1 cellular context compared by ENCODE assay signal in the genomic region with DNA sequence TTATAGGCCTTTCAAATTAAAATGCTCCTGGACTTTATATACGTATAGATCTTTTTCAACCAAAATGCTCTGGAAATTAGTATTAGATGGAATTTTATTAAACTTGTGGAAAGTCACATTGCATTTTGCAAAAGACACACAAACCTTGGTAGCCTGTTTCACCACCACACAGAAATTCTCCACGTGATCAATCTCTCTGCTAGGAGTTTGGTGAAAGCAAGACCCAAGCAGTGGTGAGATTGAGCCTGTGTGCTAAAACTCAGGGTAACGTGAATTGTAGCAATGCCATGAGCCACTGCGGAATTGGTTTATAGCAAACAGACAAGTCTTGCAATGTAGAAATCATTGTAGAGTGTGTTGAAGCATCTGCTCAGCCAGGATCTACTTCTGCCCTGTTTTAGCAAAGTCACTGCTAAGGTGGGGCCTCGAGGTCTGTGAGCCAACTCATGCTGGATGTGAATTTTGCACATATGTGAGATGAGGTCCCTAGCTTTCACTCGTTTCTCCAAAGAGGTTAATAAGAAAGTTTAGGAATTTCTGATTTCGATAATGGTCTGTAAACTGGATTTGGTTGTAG.
TF ChIP-seq lines count a peak whose summit lies in the region.

No MANE protein-coding gene starts in this region.

TF ChIP-seq in K562, 482 proteins besides CTCF, POLR2A, EP300 and RAD21 (continued from another document and continues in another):
- no peak for TF ChIP-seq FOXA1 (IDR thresholded peaks at IDR 0.05; ENCODE audit: borderline replicate concordance)
- TF ChIP-seq KAT8 (IDR thresholded peaks at IDR 0.05; ENCODE audit: low read depth), result no peak
- no peak for TF ChIP-seq HNRNPL (IDR thresholded peaks at IDR 0.05; ENCODE audit: low read depth, low read length)
- TF ChIP-seq NR1H2 (CRISPR knock-in tag; IDR thresholded peaks at IDR 0.05), result no peak
- TF ChIP-seq, protein P1, sequence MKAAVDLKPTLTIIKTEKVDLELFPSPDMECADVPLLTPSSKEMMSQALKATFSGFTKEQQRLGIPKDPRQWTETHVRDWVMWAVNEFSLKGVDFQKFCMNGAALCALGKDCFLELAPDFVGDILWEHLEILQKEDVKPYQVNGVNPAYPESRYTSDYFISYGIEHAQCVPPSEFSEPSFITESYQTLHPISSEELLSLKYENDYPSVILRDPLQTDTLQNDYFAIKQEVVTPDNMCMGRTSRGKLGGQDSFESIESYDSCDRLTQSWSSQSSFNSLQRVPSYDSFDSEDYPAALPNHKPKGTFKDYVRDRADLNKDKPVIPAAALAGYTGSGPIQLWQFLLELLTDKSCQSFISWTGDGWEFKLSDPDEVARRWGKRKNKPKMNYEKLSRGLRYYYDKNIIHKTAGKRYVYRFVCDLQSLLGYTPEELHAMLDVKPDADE (conservative IDR thresholded peaks at IDR 0.05; ENCODE audit: control insufficient read depth, low read depth, low read length), result no peak
- TF ChIP-seq SMARCE1 (IDR thresholded peaks at IDR 0.05), result no peak
- TF ChIP-seq NONO (IDR thresholded peaks at IDR 0.05; ENCODE audit: low read depth in 2 of 2, low read length in 1 of 2), result no peak
- no peak for TF ChIP-seq ZNF143 (CRISPR knock-in tag; IDR thresholded peaks at IDR 0.05)
- no peak for TF ChIP-seq ZNF175 (CRISPR knock-in tag; IDR thresholded peaks at IDR 0.05; ENCODE audit: low read depth)
- peak; percentile 51; the same call in 1 of the 2 replicates for TF ChIP-seq RAD51 (IDR thresholded peaks at IDR 0.05; ENCODE audit: borderline replicate concordance, low read depth)
- TF ChIP-seq ZFP30 (CRISPR knock-in tag; IDR thresholded peaks at IDR 0.05; ENCODE audit: borderline replicate concordance), result no peak
- no peak for TF ChIP-seq JUN (IDR thresholded peaks at IDR 0.05; ENCODE audit: borderline replicate concordance, low read depth, low read length)
- TF ChIP-seq JUN (CRISPR knock-in tag; IDR thresholded peaks at IDR 0.05; ENCODE audit: borderline replicate concordance), result no peak
- TF ChIP-seq, protein P2, sequence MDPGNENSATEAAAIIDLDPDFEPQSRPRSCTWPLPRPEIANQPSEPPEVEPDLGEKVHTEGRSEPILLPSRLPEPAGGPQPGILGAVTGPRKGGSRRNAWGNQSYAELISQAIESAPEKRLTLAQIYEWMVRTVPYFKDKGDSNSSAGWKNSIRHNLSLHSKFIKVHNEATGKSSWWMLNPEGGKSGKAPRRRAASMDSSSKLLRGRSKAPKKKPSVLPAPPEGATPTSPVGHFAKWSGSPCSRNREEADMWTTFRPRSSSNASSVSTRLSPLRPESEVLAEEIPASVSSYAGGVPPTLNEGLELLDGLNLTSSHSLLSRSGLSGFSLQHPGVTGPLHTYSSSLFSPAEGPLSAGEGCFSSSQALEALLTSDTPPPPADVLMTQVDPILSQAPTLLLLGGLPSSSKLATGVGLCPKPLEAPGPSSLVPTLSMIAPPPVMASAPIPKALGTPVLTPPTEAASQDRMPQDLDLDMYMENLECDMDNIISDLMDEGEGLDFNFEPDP (CRISPR knock-in tag; IDR thresholded peaks at IDR 0.05), result no peak
- TF ChIP-seq, protein P3, sequence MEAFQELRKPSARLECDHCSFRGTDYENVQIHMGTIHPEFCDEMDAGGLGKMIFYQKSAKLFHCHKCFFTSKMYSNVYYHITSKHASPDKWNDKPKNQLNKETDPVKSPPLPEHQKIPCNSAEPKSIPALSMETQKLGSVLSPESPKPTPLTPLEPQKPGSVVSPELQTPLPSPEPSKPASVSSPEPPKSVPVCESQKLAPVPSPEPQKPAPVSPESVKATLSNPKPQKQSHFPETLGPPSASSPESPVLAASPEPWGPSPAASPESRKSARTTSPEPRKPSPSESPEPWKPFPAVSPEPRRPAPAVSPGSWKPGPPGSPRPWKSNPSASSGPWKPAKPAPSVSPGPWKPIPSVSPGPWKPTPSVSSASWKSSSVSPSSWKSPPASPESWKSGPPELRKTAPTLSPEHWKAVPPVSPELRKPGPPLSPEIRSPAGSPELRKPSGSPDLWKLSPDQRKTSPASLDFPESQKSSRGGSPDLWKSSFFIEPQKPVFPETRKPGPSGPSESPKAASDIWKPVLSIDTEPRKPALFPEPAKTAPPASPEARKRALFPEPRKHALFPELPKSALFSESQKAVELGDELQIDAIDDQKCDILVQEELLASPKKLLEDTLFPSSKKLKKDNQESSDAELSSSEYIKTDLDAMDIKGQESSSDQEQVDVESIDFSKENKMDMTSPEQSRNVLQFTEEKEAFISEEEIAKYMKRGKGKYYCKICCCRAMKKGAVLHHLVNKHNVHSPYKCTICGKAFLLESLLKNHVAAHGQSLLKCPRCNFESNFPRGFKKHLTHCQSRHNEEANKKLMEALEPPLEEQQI (IDR thresholded peaks at IDR 0.05), result no peak
- no peak for TF ChIP-seq MTA3 (IDR thresholded peaks at IDR 0.05; ENCODE audit: borderline replicate concordance)
- TF ChIP-seq SMARCC2 (IDR thresholded peaks at IDR 0.05; ENCODE audit: low read depth), result no peak
- no peak for TF ChIP-seq GABPB2 (CRISPR knock-in tag; conservative IDR thresholded peaks at IDR 0.05)
- peak; percentile 76 for TF ChIP-seq L3MBTL2 (IDR thresholded peaks at IDR 0.05)
- no peak for TF ChIP-seq ZNF212 (CRISPR knock-in tag; IDR thresholded peaks at IDR 0.05)
- TF ChIP-seq GTF2F1 (IDR thresholded peaks at IDR 0.05; ENCODE audit: low read depth, low read length), result no peak
- TF ChIP-seq CBFB (CRISPR knock-in tag; IDR thresholded peaks at IDR 0.05), result no peak
- TF ChIP-seq, protein P4, sequence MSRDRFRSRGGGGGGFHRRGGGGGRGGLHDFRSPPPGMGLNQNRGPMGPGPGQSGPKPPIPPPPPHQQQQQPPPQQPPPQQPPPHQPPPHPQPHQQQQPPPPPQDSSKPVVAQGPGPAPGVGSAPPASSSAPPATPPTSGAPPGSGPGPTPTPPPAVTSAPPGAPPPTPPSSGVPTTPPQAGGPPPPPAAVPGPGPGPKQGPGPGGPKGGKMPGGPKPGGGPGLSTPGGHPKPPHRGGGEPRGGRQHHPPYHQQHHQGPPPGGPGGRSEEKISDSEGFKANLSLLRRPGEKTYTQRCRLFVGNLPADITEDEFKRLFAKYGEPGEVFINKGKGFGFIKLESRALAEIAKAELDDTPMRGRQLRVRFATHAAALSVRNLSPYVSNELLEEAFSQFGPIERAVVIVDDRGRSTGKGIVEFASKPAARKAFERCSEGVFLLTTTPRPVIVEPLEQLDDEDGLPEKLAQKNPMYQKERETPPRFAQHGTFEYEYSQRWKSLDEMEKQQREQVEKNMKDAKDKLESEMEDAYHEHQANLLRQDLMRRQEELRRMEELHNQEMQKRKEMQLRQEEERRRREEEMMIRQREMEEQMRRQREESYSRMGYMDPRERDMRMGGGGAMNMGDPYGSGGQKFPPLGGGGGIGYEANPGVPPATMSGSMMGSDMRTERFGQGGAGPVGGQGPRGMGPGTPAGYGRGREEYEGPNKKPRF (IDR thresholded peaks at IDR 0.05; ENCODE audit: low read depth, low read length), result no peak
- TF ChIP-seq HDAC1 (IDR thresholded peaks at IDR 0.05), result no peak
- TF ChIP-seq, protein P5, sequence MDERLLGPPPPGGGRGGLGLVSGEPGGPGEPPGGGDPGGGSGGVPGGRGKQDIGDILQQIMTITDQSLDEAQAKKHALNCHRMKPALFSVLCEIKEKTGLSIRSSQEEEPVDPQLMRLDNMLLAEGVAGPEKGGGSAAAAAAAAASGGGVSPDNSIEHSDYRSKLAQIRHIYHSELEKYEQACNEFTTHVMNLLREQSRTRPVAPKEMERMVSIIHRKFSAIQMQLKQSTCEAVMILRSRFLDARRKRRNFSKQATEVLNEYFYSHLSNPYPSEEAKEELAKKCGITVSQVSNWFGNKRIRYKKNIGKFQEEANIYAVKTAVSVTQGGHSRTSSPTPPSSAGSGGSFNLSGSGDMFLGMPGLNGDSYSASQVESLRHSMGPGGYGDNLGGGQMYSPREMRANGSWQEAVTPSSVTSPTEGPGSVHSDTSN (CRISPR knock-in tag; IDR thresholded peaks at IDR 0.05; ENCODE audit: low read depth), result no peak
- TF ChIP-seq, protein P5 (tag; conservative IDR thresholded peaks at IDR 0.05; ENCODE audit: low read depth), result no peak
- no peak for TF ChIP-seq TBL1XR1 (IDR thresholded peaks at IDR 0.05; ENCODE audit: low read length in 2 of 2)
- TF ChIP-seq, protein P6, sequence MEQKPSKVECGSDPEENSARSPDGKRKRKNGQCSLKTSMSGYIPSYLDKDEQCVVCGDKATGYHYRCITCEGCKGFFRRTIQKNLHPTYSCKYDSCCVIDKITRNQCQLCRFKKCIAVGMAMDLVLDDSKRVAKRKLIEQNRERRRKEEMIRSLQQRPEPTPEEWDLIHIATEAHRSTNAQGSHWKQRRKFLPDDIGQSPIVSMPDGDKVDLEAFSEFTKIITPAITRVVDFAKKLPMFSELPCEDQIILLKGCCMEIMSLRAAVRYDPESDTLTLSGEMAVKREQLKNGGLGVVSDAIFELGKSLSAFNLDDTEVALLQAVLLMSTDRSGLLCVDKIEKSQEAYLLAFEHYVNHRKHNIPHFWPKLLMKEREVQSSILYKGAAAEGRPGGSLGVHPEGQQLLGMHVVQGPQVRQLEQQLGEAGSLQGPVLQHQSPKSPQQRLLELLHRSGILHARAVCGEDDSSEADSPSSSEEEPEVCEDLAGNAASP (IDR thresholded peaks at IDR 0.05), result no peak
- TF ChIP-seq, protein P7, sequence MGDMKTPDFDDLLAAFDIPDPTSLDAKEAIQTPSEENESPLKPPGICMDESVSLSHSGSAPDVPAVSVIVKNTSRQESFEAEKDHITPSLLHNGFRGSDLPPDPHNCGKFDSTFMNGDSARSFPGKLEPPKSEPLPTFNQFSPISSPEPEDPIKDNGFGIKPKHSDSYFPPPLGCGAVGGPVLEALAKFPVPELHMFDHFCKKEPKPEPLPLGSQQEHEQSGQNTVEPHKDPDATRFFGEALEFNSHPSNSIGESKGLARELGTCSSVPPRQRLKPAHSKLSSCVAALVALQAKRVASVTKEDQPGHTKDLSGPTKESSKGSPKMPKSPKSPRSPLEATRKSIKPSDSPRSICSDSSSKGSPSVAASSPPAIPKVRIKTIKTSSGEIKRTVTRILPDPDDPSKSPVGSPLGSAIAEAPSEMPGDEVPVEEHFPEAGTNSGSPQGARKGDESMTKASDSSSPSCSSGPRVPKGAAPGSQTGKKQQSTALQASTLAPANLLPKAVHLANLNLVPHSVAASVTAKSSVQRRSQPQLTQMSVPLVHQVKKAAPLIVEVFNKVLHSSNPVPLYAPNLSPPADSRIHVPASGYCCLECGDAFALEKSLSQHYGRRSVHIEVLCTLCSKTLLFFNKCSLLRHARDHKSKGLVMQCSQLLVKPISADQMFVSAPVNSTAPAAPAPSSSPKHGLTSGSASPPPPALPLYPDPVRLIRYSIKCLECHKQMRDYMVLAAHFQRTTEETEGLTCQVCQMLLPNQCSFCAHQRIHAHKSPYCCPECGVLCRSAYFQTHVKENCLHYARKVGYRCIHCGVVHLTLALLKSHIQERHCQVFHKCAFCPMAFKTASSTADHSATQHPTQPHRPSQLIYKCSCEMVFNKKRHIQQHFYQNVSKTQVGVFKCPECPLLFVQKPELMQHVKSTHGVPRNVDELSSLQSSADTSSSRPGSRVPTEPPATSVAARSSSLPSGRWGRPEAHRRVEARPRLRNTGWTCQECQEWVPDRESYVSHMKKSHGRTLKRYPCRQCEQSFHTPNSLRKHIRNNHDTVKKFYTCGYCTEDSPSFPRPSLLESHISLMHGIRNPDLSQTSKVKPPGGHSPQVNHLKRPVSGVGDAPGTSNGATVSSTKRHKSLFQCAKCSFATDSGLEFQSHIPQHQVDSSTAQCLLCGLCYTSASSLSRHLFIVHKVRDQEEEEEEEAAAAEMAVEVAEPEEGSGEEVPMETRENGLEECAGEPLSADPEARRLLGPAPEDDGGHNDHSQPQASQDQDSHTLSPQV (IDR thresholded peaks at IDR 0.05), result peak; percentile 29; the same call in 1 of the 2 replicates
- TF ChIP-seq MAFK (IDR thresholded peaks at IDR 0.05; ENCODE audit: low read length), result no peak; the same call in 1 of the 2 replicates
- no peak for TF ChIP-seq TGIF2 (CRISPR knock-in tag; IDR thresholded peaks at IDR 0.05)
- peak; percentile 42; the same call in 1 of the 2 replicates for TF ChIP-seq MAFG (tag; conservative IDR thresholded peaks at IDR 0.05)
- TF ChIP-seq, protein P8, sequence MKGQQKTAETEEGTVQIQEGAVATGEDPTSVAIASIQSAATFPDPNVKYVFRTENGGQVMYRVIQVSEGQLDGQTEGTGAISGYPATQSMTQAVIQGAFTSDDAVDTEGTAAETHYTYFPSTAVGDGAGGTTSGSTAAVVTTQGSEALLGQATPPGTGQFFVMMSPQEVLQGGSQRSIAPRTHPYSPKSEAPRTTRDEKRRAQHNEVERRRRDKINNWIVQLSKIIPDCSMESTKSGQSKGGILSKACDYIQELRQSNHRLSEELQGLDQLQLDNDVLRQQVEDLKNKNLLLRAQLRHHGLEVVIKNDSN (CRISPR knock-in tag; IDR thresholded peaks at IDR 0.05), result peak; percentile 73
- no peak for TF ChIP-seq PURB (CRISPR knock-in tag; IDR thresholded peaks at IDR 0.05; ENCODE audit: low read depth)
- no peak for TF ChIP-seq BRCA1 (IDR thresholded peaks at IDR 0.05)
- no peak for TF ChIP-seq BRCA1 (CRISPR knock-in tag; IDR thresholded peaks at IDR 0.05)
- TF ChIP-seq ZNF445 (CRISPR knock-in tag; IDR thresholded peaks at IDR 0.05; ENCODE audit: low read depth), result no peak
- TF ChIP-seq, protein P9, sequence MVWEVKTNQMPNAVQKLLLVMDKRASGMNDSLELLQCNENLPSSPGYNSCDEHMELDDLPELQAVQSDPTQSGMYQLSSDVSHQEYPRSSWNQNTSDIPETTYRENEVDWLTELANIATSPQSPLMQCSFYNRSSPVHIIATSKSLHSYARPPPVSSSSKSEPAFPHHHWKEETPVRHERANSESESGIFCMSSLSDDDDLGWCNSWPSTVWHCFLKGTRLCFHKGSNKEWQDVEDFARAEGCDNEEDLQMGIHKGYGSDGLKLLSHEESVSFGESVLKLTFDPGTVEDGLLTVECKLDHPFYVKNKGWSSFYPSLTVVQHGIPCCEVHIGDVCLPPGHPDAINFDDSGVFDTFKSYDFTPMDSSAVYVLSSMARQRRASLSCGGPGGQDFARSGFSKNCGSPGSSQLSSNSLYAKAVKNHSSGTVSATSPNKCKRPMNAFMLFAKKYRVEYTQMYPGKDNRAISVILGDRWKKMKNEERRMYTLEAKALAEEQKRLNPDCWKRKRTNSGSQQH (CRISPR knock-in tag; IDR thresholded peaks at IDR 0.05), result no peak
- TF ChIP-seq C11orf30 (IDR thresholded peaks at IDR 0.05; ENCODE audit: low read depth), result peak; percentile 75
- no peak for TF ChIP-seq POLR2AphosphoS5 (IDR thresholded peaks at IDR 0.05; ENCODE audit: control insufficient read depth, insufficient read depth, low read depth, low read length)
- TF ChIP-seq, protein P10, sequence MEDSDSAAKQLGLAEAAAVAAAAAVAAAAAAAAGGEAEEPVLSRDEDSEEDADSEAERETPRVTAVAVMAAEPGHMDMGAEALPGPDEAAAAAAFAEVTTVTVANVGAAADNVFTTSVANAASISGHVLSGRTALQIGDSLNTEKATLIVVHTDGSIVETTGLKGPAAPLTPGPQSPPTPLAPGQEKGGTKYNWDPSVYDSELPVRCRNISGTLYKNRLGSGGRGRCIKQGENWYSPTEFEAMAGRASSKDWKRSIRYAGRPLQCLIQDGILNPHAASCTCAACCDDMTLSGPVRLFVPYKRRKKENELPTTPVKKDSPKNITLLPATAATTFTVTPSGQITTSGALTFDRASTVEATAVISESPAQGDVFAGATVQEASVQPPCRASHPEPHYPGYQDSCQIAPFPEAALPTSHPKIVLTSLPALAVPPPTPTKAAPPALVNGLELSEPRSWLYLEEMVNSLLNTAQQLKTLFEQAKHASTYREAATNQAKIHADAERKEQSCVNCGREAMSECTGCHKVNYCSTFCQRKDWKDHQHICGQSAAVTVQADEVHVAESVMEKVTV (CRISPR knock-in tag; IDR thresholded peaks at IDR 0.05), result no peak
- TF ChIP-seq ZKSCAN8 (CRISPR knock-in tag; IDR thresholded peaks at IDR 0.05), result no peak
